In the genomic region with DNA sequence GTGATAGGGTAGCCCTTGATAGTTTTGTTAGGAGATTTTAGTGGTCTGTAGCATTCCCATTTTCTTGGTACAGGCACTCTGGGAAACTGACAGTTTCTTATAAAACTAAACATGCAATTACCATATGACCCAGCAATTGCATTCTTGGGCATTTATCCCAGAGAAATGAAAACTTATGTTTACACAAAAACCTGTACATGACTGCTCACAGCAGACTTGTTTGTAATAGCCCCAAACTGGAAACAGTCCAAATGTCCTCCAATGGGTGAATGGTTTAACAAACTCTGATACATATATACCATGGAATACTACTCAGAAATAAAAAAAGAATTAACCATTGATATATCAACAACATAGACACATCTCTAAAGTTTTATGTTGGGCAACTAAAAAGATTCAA, we compare ENCODE assay signal across 12 cellular contexts.
DNase-seq lines count a peak whose midpoint lies in the region; ATAC-seq and TF ChIP-seq lines count a peak whose summit lies in the region.
"Had no signal": no experiment of that assay in that cellular context is flagged by ENCODE, and none has a peak within 500 bp of the region (broad histone marks: within the 10 kb centered on the region; RNA-seq: fewer than 3 reads in every experiment).

No MANE protein-coding gene starts in this region.

- H3K4me3 Mint-ChIP-seq in nephron, result no peak overlapping the region

- DNase-seq in EL, result peak; percentile 83
- peak; percentile 38 for DNase-seq in NCI-H2029 treated with DMSO at 0.1 percent for 48 hours (lab: John Stamatoyannopoulos, UW)
- DNase-seq in dedifferentiated amniotic fluid mesenchymal stem cell (ENCODE audit: extremely low spot score), result peak; percentile 75
- no peak for DNase-seq in NCI-H2107 treated with DMSO at 0.1 percent for 48 hours (lab: John Stamatoyannopoulos, UW; ENCODE audit: unreplicated experiment)
- DNase-seq in stimulated activated CD4-positive, alpha-beta T cell treated with anti-CD3 and anti-CD28 coated beads, Interleukin-12 subunit alpha, Interleukin-12 subunit beta, amount 100 ng/mL, for 4 hours, result no peak
- no peak for DNase-seq in sciatic nerve (ENCODE audit: low spot score)
- DNase-seq: activated T-cell treated with anti-CD3 and anti-CD28 coated beads for 4 hours, NCI-H1048, trophoblast cell had no signal

- ATAC-seq in HG02840 (IDR thresholded peaks at IDR 0.05; ENCODE audit: low FRiP score, unreplicated experiment) (no peak), sciatic nerve (no peak)
- ATAC-seq: GM12878 had no signal

- H3K36me3 Mint-ChIP-seq in nephron (ENCODE audit: low read depth), result peaks cover 13% of the 10 kb centered on the region

- H3K27me3 Mint-ChIP-seq in nephron (ENCODE audit: low read depth), result no peaks in the 10 kb centered on the region

- TF ChIP-seq CTCF in nephron (IDR thresholded peaks at IDR 0.05; ENCODE audit: unreplicated experiment in 3 of 3), result no peak

- intact Hi-C loops in sciatic nerve (cut with DNase I), result no loop called here

- H3K4me1 Mint-ChIP-seq in nephron, result peaks cover 28% of the 10 kb centered on the region

- peak overlapping the region in 2 of 3 experiments; percentile 28 to 73 for H3K27ac Mint-ChIP-seq in nephron

- no peaks in the 10 kb centered on the region for H3K9me3 Mint-ChIP-seq in nephron

Comparison
In these comparisons a context has a peak if more than half of its experiments do, and no peak if none do; other contexts are left out.
1. DNase-seq: peak in EL (single experiment), NCI-H2029 treated with DMSO at 0.1 percent for 48 hours (single experiment) and dedifferentiated amniotic fluid mesenchymal stem cell (single experiment); none in NCI-H2107 treated with DMSO at 0.1 percent for 48 hours (single experiment), stimulated activated CD4-positive, alpha-beta T cell treated with anti-CD3 and anti-CD28 coated beads, Interleukin-12 subunit alpha, Interleukin-12 subunit beta, amount 100 ng/mL, for 4 hours (single experiment) and sciatic nerve (single experiment).